Comparison of ENCODE assay signal across 8 cellular contexts in the genomic region with DNA sequence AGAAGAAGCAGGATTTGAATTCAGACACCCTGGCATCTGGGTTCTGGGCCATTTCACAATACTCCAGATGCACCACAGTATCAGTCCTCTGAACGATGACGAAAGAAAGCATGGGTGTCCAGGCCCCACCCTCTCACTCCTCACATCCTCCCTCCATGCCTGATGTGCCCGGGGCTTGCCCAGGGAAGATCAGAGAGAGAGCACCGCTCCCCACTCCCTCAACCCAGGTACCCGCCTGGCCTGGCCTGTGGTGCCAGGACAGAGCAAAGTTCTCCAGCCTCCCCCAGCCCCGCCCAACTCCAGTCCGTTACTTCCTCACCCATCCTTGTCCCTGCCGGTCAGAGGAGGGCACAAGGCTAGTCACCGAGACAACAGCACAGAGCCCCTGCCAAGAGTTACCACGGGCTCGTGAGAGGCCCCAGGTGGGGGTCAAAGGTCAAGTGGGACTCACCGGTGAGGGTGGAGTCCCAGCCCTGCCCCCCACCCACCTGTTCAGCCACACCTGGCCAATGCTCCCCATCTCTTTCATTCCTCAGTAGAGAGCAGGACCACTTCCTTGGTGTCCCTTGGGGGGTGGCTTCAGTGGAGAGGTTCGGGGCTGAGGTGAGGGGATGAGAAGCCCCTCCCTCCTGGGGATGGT. TPM values are rescaled to one million over a fixed set of nuclear protein-coding genes. Genes with fewer than 3 reads are reported as not detected.
DNase-seq lines count a peak whose midpoint lies in the region; ATAC-seq and TF ChIP-seq lines count a peak whose summit lies in the region.

No MANE protein-coding gene starts in this region.

- intact Hi-C loops in activated B cell treated with CpG ODN at 0.5 μM for 24 hours (cut with micrococcal nuclease), result no loop called here
- intact Hi-C loops in naive thymus-derived CD4-positive, alpha-beta T cell (cut with micrococcal nuclease), result loop anchor here in 1 of 2 donors (1.0 kb wide), 1 partner anchor 10 kb away; no protein-coding TSS in a partner anchor

- H3K27me3 Mint-ChIP-seq in activated B cell treated with CpG ODN at 0.5 μM for 24 hours, result no peaks in the 10 kb centered on the region
- no peaks in the 10 kb centered on the region for H3K27me3 Mint-ChIP-seq in naive thymus-derived CD4-positive, alpha-beta T cell

- peaks cover 95% of the 10 kb centered on the region for H3K4me1 ChIP-seq in ACC112 (ENCODE audit: control insufficient read depth, insufficient read depth, low read length, unreplicated experiment)
- H3K4me1 ChIP-seq in HEK293 (ENCODE audit: control insufficient read depth, insufficient read depth, low read length), result peaks cover 21% of the 10 kb centered on the region
- peaks cover 72 to 91% of the 10 kb centered on the region in 2 donors for H3K4me1 ChIP-seq in naive thymus-derived CD4-positive, alpha-beta T cell (ENCODE audit: control insufficient read depth in 2 of 2, insufficient read depth in 2 of 2, low read length in 2 of 2)

- H3K4me1 Mint-ChIP-seq in activated B cell treated with CpG ODN at 0.5 μM for 24 hours, result peaks cover 87% of the 10 kb centered on the region
- peaks cover 57 to 82% (median 76%) of the 10 kb centered on the region in 7 donors for H3K4me1 Mint-ChIP-seq in naive thymus-derived CD4-positive, alpha-beta T cell

- POLR2A ChIA-PET in HEK293 (lab: Yijun Ruan, JAX), result interaction anchor here (1.0 to 1.7 kb wide), 2 partner anchors 8 to 11 kb away, joined by 4 to 10 read pairs; a partner anchor contains a TSS
- POLR2A ChIA-PET in activated B cell treated with CpG ODN at 0.5 μM for 24 hours (lab: Charles Lee), result interaction anchor here (0.8 to 9.3 kb wide), 2 partner anchors 7 to 11 kb away, joined by 5 to 109 read pairs; a partner anchor contains a TSS
- POLR2A ChIA-PET in naive thymus-derived CD4-positive, alpha-beta T cell (lab: Charles Lee), result interaction anchor here (1.0 to 10.8 kb wide), 4 partner anchors 11 to 129 kb away, joined by 3 to 201 read pairs (median 8); a partner anchor contains a TSS

- H3K9me3 ChIP-seq in HEK293 (ENCODE audit: control insufficient read depth, insufficient read depth, low read depth, low read length), result no peaks in the 10 kb centered on the region
- H3K9me3 ChIP-seq in naive thymus-derived CD4-positive, alpha-beta T cell (ENCODE audit: control insufficient read depth in 2 of 3, low read length in 3 of 3), result no peaks in the 10 kb centered on the region

- DNase-seq in activated B cell treated with CpG ODN at 0.5 μM for 24 hours, result no peak
- DNase-seq in epithelial cell of esophagus (ENCODE audit: low read depth), result peak; percentile 93
- DNase-seq in naive thymus-derived CD4-positive, alpha-beta T cell, result peak in 5 of 9 donors; percentile 34 to 80 (median 64)

- CTCF ChIA-PET in HEK293 (lab: Yijun Ruan, JAX), result interaction anchor here (0.6 to 1.7 kb wide), 3 partner anchors 8 to 11 kb away, joined by 3 to 9 read pairs (median 3); a partner anchor contains a TSS
- CTCF ChIA-PET in activated B cell treated with CpG ODN at 0.5 μM for 24 hours (lab: Charles Lee), result interaction anchor here (1.7 kb wide), 1 partner anchor 12 kb away, joined by 4 read pairs; no protein-coding TSS in a partner anchor
- CTCF ChIA-PET in naive thymus-derived CD4-positive, alpha-beta T cell (lab: Charles Lee), result interaction anchor here (0.9 to 1.0 kb wide), 2 partner anchors 129 to 228 kb away, joined by 3 read pairs; no protein-coding TSS in a partner anchor

- no peaks in the 10 kb centered on the region for H3K9me3 Mint-ChIP-seq in activated B cell treated with CpG ODN at 0.5 μM for 24 hours
- H3K9me3 Mint-ChIP-seq in naive thymus-derived CD4-positive, alpha-beta T cell, result peaks cover 0 to 2% (median 0%) of the 10 kb centered on the region in 11 donors

- H2AFZ ChIP-seq in ACC112 (ENCODE audit: low read length, unreplicated experiment), result no peak overlapping the region

- H3K27ac ChIP-seq in ACC112 (ENCODE audit: low read depth, low read length) (peak overlapping the region; percentile 99), HEK293 (ENCODE audit: extremely low read depth, low read depth, low read length) (peak overlapping the region; percentile 65; the same call in 1 of the 2 replicates)
- peak overlapping the region; percentile 96 for H3K27ac ChIP-seq in naive thymus-derived CD4-positive, alpha-beta T cell (ENCODE audit: low read depth, low read length)

- H3K36me3 Mint-ChIP-seq in activated B cell treated with CpG ODN at 0.5 μM for 24 hours (ENCODE audit: low read depth), result peaks cover 6% of the 10 kb centered on the region
- peaks cover 3 to 19% (median 12%) of the 10 kb centered on the region in 5 donors for H3K36me3 Mint-ChIP-seq in naive thymus-derived CD4-positive, alpha-beta T cell

- H3K36me3 ChIP-seq in ACC112 (ENCODE audit: insufficient read depth, low read length) (no peaks in the 10 kb centered on the region), HEK293 (ENCODE audit: control insufficient read depth in 2 of 2, insufficient read depth in 1 of 2, low read length in 2 of 2) (no peaks in the 10 kb centered on the region)
- H3K36me3 ChIP-seq in naive thymus-derived CD4-positive, alpha-beta T cell (ENCODE audit: control insufficient read depth in 2 of 3, insufficient read depth in 3 of 3, low read length in 3 of 3), result peaks cover 0 to 10% (median 0%) of the 10 kb centered on the region in 3 experiments

- TF ChIP-seq CTCF in HEK293 (tag by site-specific recombination; IDR thresholded peaks at IDR 0.05) (no peak), activated B cell treated with CpG ODN at 0.5 μM for 24 hours (IDR thresholded peaks at IDR 0.05) (no peak), epithelial cell of esophagus (IDR thresholded peaks at IDR 0.05; ENCODE audit: insufficient read depth, low read depth, low read length, missing control alignments) (no peak)

- no peak overlapping the region for H3K4me3 Mint-ChIP-seq in activated B cell treated with CpG ODN at 0.5 μM for 24 hours
- peak overlapping the region; percentile 86 to 99 (median 95) for H3K4me3 Mint-ChIP-seq in naive thymus-derived CD4-positive, alpha-beta T cell

- H3K79me2 ChIP-seq in ACC112 (ENCODE audit: control insufficient read depth, insufficient read depth, low read length, unreplicated experiment), result peaks cover 63% of the 10 kb centered on the region

- H3K27me3 ChIP-seq in ACC112 (ENCODE audit: insufficient read depth, low read length), result no peaks in the 10 kb centered on the region
- H3K27me3 ChIP-seq in naive thymus-derived CD4-positive, alpha-beta T cell (ENCODE audit: control insufficient read depth in 2 of 2, insufficient read depth in 2 of 2, low read length in 2 of 2), result no peaks in the 10 kb centered on the region

- peak overlapping the region; percentile 61 for H3K4me3 ChIP-seq in ACC112 (ENCODE audit: low read depth, low read length)
- H3K4me3 ChIP-seq in HEK293 (ENCODE audit: low read depth, low read length), result no peak overlapping the region
- peak overlapping the region; percentile 30 for H3K4me3 ChIP-seq in epithelial cell of esophagus (ENCODE audit: low read length)
- peak overlapping the region; percentile 57 for H3K4me3 ChIP-seq in naive thymus-derived CD4-positive, alpha-beta T cell (ENCODE audit: low read length)

- peak overlapping the region; percentile 90 for H3K27ac Mint-ChIP-seq in activated B cell treated with CpG ODN at 0.5 μM for 24 hours
- peak overlapping the region; percentile 91 to 100 (median 100) for H3K27ac Mint-ChIP-seq in naive thymus-derived CD4-positive, alpha-beta T cell

- ATAC-seq in activated B cell treated with CpG ODN at 0.5 μM for 24 hours (ENCODE audit: low read depth) (no peak), HG02798 (IDR thresholded peaks at IDR 0.05; ENCODE audit: poor library complexity, unreplicated experiment) (no peak), HG03457 (IDR thresholded peaks at IDR 0.05; ENCODE audit: unreplicated experiment) (no peak), HG03159 (IDR thresholded peaks at IDR 0.05; ENCODE audit: unreplicated experiment) (no peak)
- peak; percentile 59 for ATAC-seq in naive thymus-derived CD4-positive, alpha-beta T cell

TF ChIP-seq in HEK293, 187 proteins besides CTCF, POLR2A, EP300 and RAD21 (continues in another document):
- TF ChIP-seq BCL11B (tag by site-specific recombination; IDR thresholded peaks at IDR 0.05; ENCODE audit: low read depth), result peak; percentile 77; the same call in 1 of the 2 replicates
- peak; percentile 40; the same call in 1 of the 2 replicates for TF ChIP-seq GLIS2 (tag by site-specific recombination; IDR thresholded peaks at IDR 0.05)
- peak; percentile 73 for TF ChIP-seq SCRT1 (tag by site-specific recombination; IDR thresholded peaks at IDR 0.05; ENCODE audit: borderline replicate concordance)
- TF ChIP-seq ZNF621 (tag by site-specific recombination; IDR thresholded peaks at IDR 0.05), result no peak
- TF ChIP-seq, protein P1, sequence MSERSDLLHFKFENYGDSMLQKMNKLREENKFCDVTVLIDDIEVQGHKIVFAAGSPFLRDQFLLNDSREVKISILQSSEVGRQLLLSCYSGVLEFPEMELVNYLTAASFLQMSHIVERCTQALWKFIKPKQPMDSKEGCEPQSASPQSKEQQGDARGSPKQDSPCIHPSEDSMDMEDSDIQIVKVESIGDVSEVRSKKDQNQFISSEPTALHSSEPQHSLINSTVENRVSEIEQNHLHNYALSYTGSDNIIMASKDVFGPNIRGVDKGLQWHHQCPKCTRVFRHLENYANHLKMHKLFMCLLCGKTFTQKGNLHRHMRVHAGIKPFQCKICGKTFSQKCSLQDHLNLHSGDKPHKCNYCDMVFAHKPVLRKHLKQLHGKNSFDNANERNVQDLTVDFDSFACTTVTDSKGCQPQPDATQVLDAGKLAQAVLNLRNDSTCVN (tag by site-specific recombination; optimal IDR thresholded peaks at IDR 0.05), result peak; percentile 8
- TF ChIP-seq SCRT2 (tag by site-specific recombination; IDR thresholded peaks at IDR 0.05), result peak; percentile 80

RNA-seq across cellular contexts. Expression of a gene that starts 8.1 kb away (rescaled TPM):
- total RNA-seq in activated B cell treated with CpG ODN at 0.5 μM for 24 hours, result 20.4 and 21.9 TPM in 2 replicates
- 100 to 1,000 TPM in 4 of 5 experiments, 10 to 100 TPM in 1; 67.8 to 269 (median 266) TPM for total RNA-seq in naive thymus-derived CD4-positive, alpha-beta T cell
- polyA plus RNA-seq in naive thymus-derived CD4-positive, alpha-beta T cell, result 1 to 10 TPM; 6.7 to 7.2 TPM

RNA-seq across cellular contexts. Expression of a gene that starts 33.9 kb away (rescaled TPM):
- 198 and 199 TPM in 2 replicates for total RNA-seq in activated B cell treated with CpG ODN at 0.5 μM for 24 hours
- total RNA-seq in naive thymus-derived CD4-positive, alpha-beta T cell, result 1 to 10 TPM in 4 of 5 experiments, under 1 TPM in 1; 0.41 to 2.9 (median 2.1) TPM
- polyA plus RNA-seq in naive thymus-derived CD4-positive, alpha-beta T cell, result 1 to 10 TPM in 1 of 2 donors, under 1 TPM in 1; 0.60 to 1.1 TPM

RNA-seq across cellular contexts. Expression of a gene that starts 38.5 kb away (rescaled TPM):
- total RNA-seq in activated B cell treated with CpG ODN at 0.5 μM for 24 hours, result 0.27 TPM in 1 of 2 replicates, not detected in the other
- under 1 TPM in 1 of 5 experiments, not detected in 4; 0.24 TPM for total RNA-seq in naive thymus-derived CD4-positive, alpha-beta T cell
- under 1 TPM in 1 of 2 donors, not detected in 1; 0.51 TPM for polyA plus RNA-seq in naive thymus-derived CD4-positive, alpha-beta T cell

RNA-seq across cellular contexts. Expression of a gene that starts 54.0 kb away (rescaled TPM):
- not detected in 2 replicates for total RNA-seq in activated B cell treated with CpG ODN at 0.5 μM for 24 hours
- total RNA-seq in naive thymus-derived CD4-positive, alpha-beta T cell, result not detected
- not detected for polyA plus RNA-seq in naive thymus-derived CD4-positive, alpha-beta T cell

Comparison
In these comparisons a context has a peak if more than half of its experiments do, and no peak if none do; other contexts are left out.
1. RNA of a gene that starts 33.9 kb away (total RNA-seq): 198 to 199 TPM in activated B cell treated with CpG ODN at 0.5 μM for 24 hours; 0.41 to 2.9 TPM in naive thymus-derived CD4-positive, alpha-beta T cell; every median in the first group is over 10 times any median in the second.
2. Peak in every context shown above with its lines, with median percentiles within 50 percentile points of each other: H3K27ac ChIP-seq.